21 cellular contexts compared by ENCODE assay signal in genomic region chr4:8265171-8265929, GRCh38. TPM values are rescaled to one million over a fixed set of nuclear protein-coding genes. Genes with fewer than 3 reads are reported as not detected.
DNase-seq lines count a peak whose midpoint lies in the region; ATAC-seq, FAIRE-seq and TF ChIP-seq lines count a peak whose summit lies in the region.
"Had no signal": no experiment of that assay in that cellular context is flagged by ENCODE, and none has a peak within 500 bp of the region (broad histone marks: within the 10 kb centered on the region; RNA-seq: fewer than 3 reads in every experiment).

No MANE protein-coding gene starts in this region.

- no peak overlapping the region for H3K18ac ChIP-seq in mesenchymal stem cell (ENCODE audit: low read depth in 1 of 2, low read length in 2 of 2)

- peak overlapping the region in 9 of 11 experiments; percentile 21 to 100 (median 71); a peak in 17 of 22 replicates for H3K4me2 ChIP-seq in BLaER1 treated with 17β-estradiol and CSF1 and Interleukin-3, amounts not matched to agents 10 nM and 100 nM
- no peak overlapping the region for H3K4me2 ChIP-seq in mesenchymal stem cell (ENCODE audit: low read length, poor library complexity, severe bottlenecking)

- H3K27me3 ChIP-seq in BLaER1 treated with 17β-estradiol and CSF1 and Interleukin-3, amounts not matched to agents 10 nM and 100 nM: peaks cover 0 to 23% (median 0%) of the 10 kb centered on the region in 11 experiments; a peak in 11 of 22 replicates
- H3K27me3 ChIP-seq in mesenchymal stem cell (ENCODE audit: control insufficient read depth in 1 of 2, insufficient read depth in 1 of 2, low read length in 2 of 2) (peaks cover 9 to 12% of the 10 kb centered on the region in 2 experiments), ovary (no peaks in the 10 kb centered on the region)
- peaks cover 6% of the 10 kb centered on the region for H3K27me3 ChIP-seq in effector memory CD4-positive, alpha-beta T cell (replicated peaks; ENCODE audit: control insufficient read depth, insufficient read depth, low read length, poor library complexity, severe bottlenecking)

- H2AK5ac ChIP-seq in mesenchymal stem cell (ENCODE audit: low read length, severe bottlenecking): no peak overlapping the region

- H4K91ac ChIP-seq in mesenchymal stem cell (ENCODE audit: low read length): peak overlapping the region; percentile 27

- no peak for DNase-seq in HTR-8/SVneo (ENCODE audit: insufficient read length, low spot score)
- no peak for DNase-seq in mesenchymal stem cell
- peak in 3 of 5 donors; percentile 23 to 39 (median 23) for DNase-seq in ovary
- DNase-seq in H4 (ENCODE audit: low spot score): no peak
- DNase-seq in activated CD4-positive, alpha-beta T cell treated with anti-CD3 and anti-CD28 coated beads, Interleukin-2, amount 50 U/mL, for 1 hour: no peak
- no peak for DNase-seq in effector memory CD4-positive, alpha-beta T cell
- DNase-seq: CD4-positive, alpha-beta T cell; CD8-positive, alpha-beta memory T cell; DMS 273 treated with DMSO at 0.1 percent for 48 hours; DMS79 treated with DMSO at 0.1 percent for 48 hours; GF-D8; GOT3; H7; HCEC 1CT had no signal

- H2AFZ ChIP-seq in mesenchymal stem cell (ENCODE audit: low read depth, low read length): no peak overlapping the region

- peak; percentile 23 for FAIRE-seq in HTR-8/SVneo (lab: Jason Lieb, UNC)
- FAIRE-seq: D721Med, GM12891, GM18507 had no signal

- no peak overlapping the region for H2BK15ac ChIP-seq in mesenchymal stem cell (ENCODE audit: low read depth, poor library complexity, severe bottlenecking)

- no peak overlapping the region for H4K8ac ChIP-seq in mesenchymal stem cell (ENCODE audit: low read length)

- no peaks in the 10 kb centered on the region for H3K36me3 ChIP-seq in BLaER1 treated with 17β-estradiol and CSF1 and Interleukin-3, amounts not matched to agents 10 nM and 100 nM
- no peaks in the 10 kb centered on the region for H3K36me3 ChIP-seq in mesenchymal stem cell (ENCODE audit: control insufficient read depth in 1 of 2, insufficient read depth in 2 of 2, low read depth in 1 of 2, low read length in 2 of 2)
- H3K36me3 ChIP-seq in ovary: no peaks in the 10 kb centered on the region
- no peaks in the 10 kb centered on the region for H3K36me3 ChIP-seq in effector memory CD4-positive, alpha-beta T cell (ENCODE audit: control insufficient read depth, insufficient read depth, low read length)

- peaks cover 0 to 7% (median 0%) of the 10 kb centered on the region in 11 experiments; a peak in 3 of 22 replicates for H4K20me1 ChIP-seq in BLaER1 treated with 17β-estradiol and CSF1 and Interleukin-3, amounts not matched to agents 10 nM and 100 nM

- H2BK120ac ChIP-seq in mesenchymal stem cell (ENCODE audit: low read depth, low read length): no peak overlapping the region

- no peak for TF ChIP-seq EP300 in ovary (IDR thresholded peaks at IDR 0.05)

- no peak overlapping the region for H3K23ac ChIP-seq in mesenchymal stem cell (ENCODE audit: low read length in 2 of 2)

- peak overlapping the region in 1 of 2 experiments; percentile 27 for H2BK12ac ChIP-seq in mesenchymal stem cell (ENCODE audit: low read length in 2 of 2)

- H3K79me1 ChIP-seq in mesenchymal stem cell (replicated peaks; ENCODE audit: low read length, poor library complexity, severe bottlenecking): no peaks in the 10 kb centered on the region

- H3K14ac ChIP-seq in mesenchymal stem cell (ENCODE audit: low read length in 2 of 2): no peak overlapping the region

- H2BK5ac ChIP-seq in mesenchymal stem cell (ENCODE audit: low read depth, low read length, poor library complexity, severe bottlenecking): no peak overlapping the region

- no peak for TF ChIP-seq POLR2A in ovary (IDR thresholded peaks at IDR 0.05)

- H3K27ac ChIP-seq in BLaER1 treated with 17β-estradiol and CSF1 and Interleukin-3, amounts not matched to agents 10 nM and 100 nM: no peak overlapping the region
- H3K27ac ChIP-seq in mesenchymal stem cell (ENCODE audit: low read length, poor library complexity, severe bottlenecking): no peak overlapping the region
- no peak overlapping the region for H3K27ac ChIP-seq in ovary
- H3K27ac ChIP-seq in effector memory CD4-positive, alpha-beta T cell (ENCODE audit: insufficient read depth, low read length, poor library complexity, severe bottlenecking): no peak overlapping the region

- TF ChIP-seq CTCF in ovary (IDR thresholded peaks at IDR 0.05): no peak

- H3K4ac ChIP-seq in mesenchymal stem cell (ENCODE audit: low read depth in 1 of 2, low read length in 2 of 2): peak overlapping the region in 1 of 2 experiments; percentile 9

- H3K9ac ChIP-seq in BLaER1 treated with 17β-estradiol and CSF1 and Interleukin-3, amounts not matched to agents 10 nM and 100 nM: no peak overlapping the region; a peak in 2 of 22 replicates
- H3K9ac ChIP-seq in mesenchymal stem cell (ENCODE audit: low read length): no peak overlapping the region

- H3K4me3 ChIP-seq in BLaER1 treated with 17β-estradiol and CSF1 and Interleukin-3, amounts not matched to agents 10 nM and 100 nM: no peak overlapping the region
- H3K4me3 ChIP-seq in mesenchymal stem cell (ENCODE audit: insufficient read depth in 1 of 2, low read depth in 1 of 2, low read length in 2 of 2) (no peak overlapping the region), ovary (no peak overlapping the region)
- H3K4me3 ChIP-seq in effector memory CD4-positive, alpha-beta T cell (ENCODE audit: insufficient read depth, low read depth, low read length, poor library complexity, severe bottlenecking): no peak overlapping the region

- intact Hi-C loops in ovary (cut with DNase I): loop anchor here in 1 of 4 donors (10.0 kb wide), 1 partner anchor 49 kb away; no protein-coding TSS in a partner anchor

- H3K9me3 ChIP-seq in BLaER1 treated with 17β-estradiol and CSF1 and Interleukin-3, amounts not matched to agents 10 nM and 100 nM (replicated peaks in 1 of 11): no peaks in the 10 kb centered on the region
- no peaks in the 10 kb centered on the region for H3K9me3 ChIP-seq in mesenchymal stem cell (ENCODE audit: control insufficient read depth, low read length)
- no peaks in the 10 kb centered on the region for H3K9me3 ChIP-seq in ovary
- no peaks in the 10 kb centered on the region for H3K9me3 ChIP-seq in effector memory CD4-positive, alpha-beta T cell (ENCODE audit: control insufficient read depth, low read length)

- 90% methylated on average over 20 of the region's 20 CpGs for WGBS in mesenchymal stem cell
- 90 to 91% (median 91%) methylated on average over 18 to 20 of the region's 20 CpGs for WGBS in ovary, 3 donors

- H3K4me1 ChIP-seq in BLaER1 treated with 17β-estradiol and CSF1 and Interleukin-3, amounts not matched to agents 10 nM and 100 nM: peaks cover 44 to 97% (median 91%) of the 10 kb centered on the region in 10 experiments
- peaks cover 44% of the 10 kb centered on the region for H3K4me1 ChIP-seq in mesenchymal stem cell (ENCODE audit: control insufficient read depth, insufficient read depth, low read depth, low read length)
- peaks cover 11% of the 10 kb centered on the region for H3K4me1 ChIP-seq in ovary (ENCODE audit: insufficient read depth)
- no peaks in the 10 kb centered on the region for H3K4me1 ChIP-seq in effector memory CD4-positive, alpha-beta T cell (ENCODE audit: control insufficient read depth, insufficient read depth, low read length, poor library complexity, severe bottlenecking)

- ATAC-seq in HG02763 (IDR thresholded peaks at IDR 0.05; ENCODE audit: unreplicated experiment): no peak

RNA-seq across cellular contexts. Expression of gene HTRA3, which starts 4.2 kb away (rescaled TPM):
- 88.3 TPM for polyA plus RNA-seq in mesenchymal stem cell (2013, experiment 1 of 2)
- polyA plus RNA-seq in mesenchymal stem cell (2013, experiment 2 of 2): 87.5 TPM
- 100 to 1,000 TPM in 1 of 7 donors, 10 to 100 TPM in 6; 36.2 to 160 (median 62.3) TPM for total RNA-seq in ovary
- 100 to 1,000 TPM; 122 to 163 TPM for polyA plus RNA-seq in ovary
- 6.7 and 9.6 TPM in 2 replicates for total RNA-seq in H4 (2014; rRNA removed; shearing (Covaris generic))
- total RNA-seq: A172; CD4-positive, alpha-beta T cell; CD8-positive, alpha-beta memory T cell had no signal
- polyA plus RNA-seq: CD14-positive monocyte; CD8-positive, alpha-beta memory T cell had no signal

Comparison
In these comparisons a context has a peak if more than half of its experiments do, and no peak if none do; other contexts are left out.
1. DNase-seq: peak in ovary (3 of 5); none in HTR-8/SVneo (single experiment), mesenchymal stem cell (single experiment), H4 (single experiment), activated CD4-positive, alpha-beta T cell treated with anti-CD3 and anti-CD28 coated beads, Interleukin-2, amount 50 U/mL, for 1 hour (single experiment) and effector memory CD4-positive, alpha-beta T cell (0 of 3).